15 cellular contexts compared by ENCODE assay signal in the genomic region with DNA sequence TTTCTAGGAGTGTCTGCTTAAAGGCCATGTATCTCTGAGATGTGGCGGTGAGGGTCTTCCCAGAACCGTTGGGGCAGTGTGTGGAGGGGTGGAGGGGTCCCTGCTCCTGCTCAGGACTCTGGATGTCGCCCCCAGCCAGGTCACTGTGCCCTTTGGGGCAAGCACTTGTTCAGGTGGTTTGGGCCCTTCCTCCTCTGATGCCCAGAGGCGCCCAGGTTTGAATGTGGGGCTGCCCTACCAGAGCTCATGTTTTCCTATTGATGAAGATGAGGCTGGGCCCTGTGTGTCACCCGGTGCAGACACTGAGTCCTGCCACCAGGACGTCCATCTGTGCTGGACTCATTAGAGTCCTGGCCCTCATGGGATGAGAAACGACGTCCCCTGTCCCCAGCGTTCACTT. TPM values are rescaled to one million over a fixed set of nuclear protein-coding genes. Genes with fewer than 3 reads are reported as not detected.
DNase-seq lines count a peak whose midpoint lies in the region; ATAC-seq and TF ChIP-seq lines count a peak whose summit lies in the region.
"Had no signal": no experiment of that assay in that cellular context is flagged by ENCODE, and none has a peak within 500 bp of the region (broad histone marks: within the 10 kb centered on the region; RNA-seq: fewer than 3 reads in every experiment).

No MANE protein-coding gene starts in this region.

- H3K4me1 Mint-ChIP-seq in H9 (peaks cover 6 to 9% of the 10 kb centered on the region in 2 experiments), chondrocyte (ENCODE audit: low read depth) (peaks cover 6% of the 10 kb centered on the region)

- H3K27ac Mint-ChIP-seq in H9 = no peak overlapping the region
- no peak overlapping the region for H3K27ac Mint-ChIP-seq in chondrocyte (ENCODE audit: unreplicated experiment)
- H3K27ac Mint-ChIP-seq: CD4-positive, alpha-beta T cell had no signal

- H3K4me2 ChIP-seq in H9 (ENCODE audit: insufficient read depth, insufficient read length, low read length) (no peak overlapping the region), neuronal stem cell (ENCODE audit: insufficient read depth, low read length, poor library complexity, severe bottlenecking) (no peak overlapping the region)
- H3K4me2 ChIP-seq: BLaER1 treated with 17β-estradiol and CSF1 and Interleukin-3, amounts not matched to agents 10 nM and 100 nM had no signal

- H2BK12ac ChIP-seq in H9 (ENCODE audit: insufficient read length, low read depth, low read length) (no peak overlapping the region), neuronal stem cell (ENCODE audit: low read length) (no peak overlapping the region)

- H3K9me3 ChIP-seq in H9 (ENCODE audit: control insufficient read depth, low read depth, low read length) (no peaks in the 10 kb centered on the region), neuronal stem cell (replicated peaks in 1 of 2; ENCODE audit: control insufficient read depth in 2 of 2, insufficient read depth in 1 of 2, low read depth in 1 of 2, low read length in 2 of 2) (no peaks in the 10 kb centered on the region), vagina (no peaks in the 10 kb centered on the region)
- H3K9me3 ChIP-seq: BLaER1 treated with 17β-estradiol and CSF1 and Interleukin-3, amounts not matched to agents 10 nM and 100 nM had no signal

- DNase-seq in H9 (no peak), chondrocyte (ENCODE audit: low spot score) (peak; percentile 76), neuronal stem cell (ENCODE audit: low spot score) (no peak), Right ventricle myocardium superior (no peak), vagina (ENCODE audit: extremely low spot score in 2 of 2) (no peak)
- DNase-seq: ACHN; CD4-positive, alpha-beta T cell; DMS79 treated with DMSO at 0.1 percent for 48 hours; EL; KBM-7 had no signal

- H3K36me3 Mint-ChIP-seq in H9 (ENCODE audit: insufficient read depth in 1 of 3, low read depth in 3 of 3) (no peaks in the 10 kb centered on the region), chondrocyte (ENCODE audit: low read depth) (no peaks in the 10 kb centered on the region)

- H3K4me1 ChIP-seq in H9 (ENCODE audit: insufficient read depth, low read length) = no peaks in the 10 kb centered on the region
- no peaks in the 10 kb centered on the region for H3K4me1 ChIP-seq in neuronal stem cell (ENCODE audit: control insufficient read depth in 2 of 2, insufficient read depth in 1 of 2, low read depth in 1 of 2, low read length in 2 of 2)
- peaks cover 13% of the 10 kb centered on the region for H3K4me1 ChIP-seq in vagina

- H2BK15ac ChIP-seq in H9 (ENCODE audit: low read depth, low read length) (no peak overlapping the region), neuronal stem cell (ENCODE audit: low read length) (peak overlapping the region; percentile 42)

- no CpG with 5 or more reads among the region's 9 CpGs for WGBS in H9 (ENCODE audit: extremely low coverage, insufficient read length, low lambda C conversion rate)
- no CpG with 5 or more reads among the region's 9 CpGs for WGBS in neuronal stem cell (ENCODE audit: extremely low coverage in 2 of 2, insufficient read length in 2 of 2, insufficient replicate concordance in 1 of 2), 2 donors

- H3K4me3 ChIP-seq in neuronal stem cell (ENCODE audit: low read length in 2 of 2) (no peak overlapping the region), vagina (no peak overlapping the region)
- H3K4me3 ChIP-seq: BLaER1 treated with 17β-estradiol and CSF1 and Interleukin-3, amounts not matched to agents 10 nM and 100 nM had no signal

- H3K23me2 ChIP-seq in H9 (ENCODE audit: insufficient read length, low read depth, low read length, poor library complexity, severe bottlenecking) = no peaks in the 10 kb centered on the region

- no peaks in the 10 kb centered on the region for H3K27me3 ChIP-seq in H9 (ENCODE audit: insufficient read depth, low read length)
- peaks cover 0 to 26% (median 0%) of the 10 kb centered on the region in 3 experiments for H3K27me3 ChIP-seq in neuronal stem cell (ENCODE audit: control insufficient read depth in 3 of 3, insufficient read depth in 3 of 3, low read depth in 1 of 3, low read length in 3 of 3)
- H3K27me3 ChIP-seq in vagina = no peaks in the 10 kb centered on the region
- H3K27me3 ChIP-seq: BLaER1 treated with 17β-estradiol and CSF1 and Interleukin-3, amounts not matched to agents 10 nM and 100 nM had no signal

- H2BK120ac ChIP-seq in H9 (ENCODE audit: low read depth, low read length, poor library complexity, severe bottlenecking) (no peak overlapping the region), neuronal stem cell (ENCODE audit: low read depth, low read length) (no peak overlapping the region)

- H3K27ac ChIP-seq in C4-2B (peak overlapping the region; percentile 19; the same call in 1 of the 2 replicates), H9 (ENCODE audit: insufficient read length, low read depth, low read length) (no peak overlapping the region), neuronal stem cell (replicated peaks; ENCODE audit: low read length) (no peak overlapping the region), vagina (no peak overlapping the region)
- H3K27ac ChIP-seq: BLaER1 treated with 17β-estradiol and CSF1 and Interleukin-3, amounts not matched to agents 10 nM and 100 nM; HL-60 had no signal

- H2BK20ac ChIP-seq in H9 (ENCODE audit: low read depth, low read length, poor library complexity, severe bottlenecking) = no peak overlapping the region

- no peak overlapping the region for H2AFZ ChIP-seq in H9 (ENCODE audit: low read length)
- H2AFZ ChIP-seq in neuronal stem cell (ENCODE audit: low read length) = no peak overlapping the region

- ATAC-seq in Right ventricle myocardium superior (ENCODE audit: poor library complexity) = no peak
- ATAC-seq in HG03520 (IDR thresholded peaks at IDR 0.05; ENCODE audit: unreplicated experiment) = no peak
- ATAC-seq in GM19324 (IDR thresholded peaks at IDR 0.05; ENCODE audit: low FRiP score, unreplicated experiment) = no peak

- H3K27me3 Mint-ChIP-seq in H9 (ENCODE audit: low read depth) (peaks cover 2% of the 10 kb centered on the region), chondrocyte (ENCODE audit: low read depth) (peaks cover 2% of the 10 kb centered on the region)

- TF ChIP-seq POLR2A in vagina (IDR thresholded peaks at IDR 0.05) = no peak

- H3K79me1 ChIP-seq in H9 (ENCODE audit: insufficient read depth, low read depth, low read length, poor library complexity, severe bottlenecking) (no peaks in the 10 kb centered on the region), neuronal stem cell (ENCODE audit: low read depth, low read length) (no peaks in the 10 kb centered on the region)

- H3K18ac ChIP-seq in H9 (ENCODE audit: insufficient read length, low read depth, low read length) (no peak overlapping the region), neuronal stem cell (ENCODE audit: low read length) (no peak overlapping the region)

- no peak for TF ChIP-seq CTCF in C4-2B (conservative IDR thresholded peaks at IDR 0.05)
- peak; percentile 26; the same call in 1 of the 3 replicates for TF ChIP-seq CTCF in H9 (conservative IDR thresholded peaks at IDR 0.05)
- TF ChIP-seq CTCF in chondrocyte (IDR thresholded peaks at IDR 0.05) = no peak
- TF ChIP-seq CTCF in vagina (IDR thresholded peaks at IDR 0.05) = no peak

- H3K4me3 Mint-ChIP-seq in H9 = no peak overlapping the region
- no peak overlapping the region for H3K4me3 Mint-ChIP-seq in chondrocyte (ENCODE audit: unreplicated experiment)
- H3K4me3 Mint-ChIP-seq: CD4-positive, alpha-beta T cell had no signal

- H3K4ac ChIP-seq in H9 (ENCODE audit: low read depth, low read length) (no peak overlapping the region), neuronal stem cell (ENCODE audit: low read length) (no peak overlapping the region)

- H4K91ac ChIP-seq in H9 (ENCODE audit: insufficient read length, low read depth, low read length) = no peak overlapping the region
- no peak overlapping the region for H4K91ac ChIP-seq in neuronal stem cell (ENCODE audit: low read depth, low read length, poor library complexity)

- H3K9ac ChIP-seq in H9 (ENCODE audit: extremely low read depth, insufficient read length, low read length) (no peak overlapping the region), neuronal stem cell (ENCODE audit: low read depth, low read length, poor library complexity) (no peak overlapping the region)
- H3K9ac ChIP-seq: BLaER1 treated with 17β-estradiol and CSF1 and Interleukin-3, amounts not matched to agents 10 nM and 100 nM had no signal

- H3K56ac ChIP-seq in H9 (ENCODE audit: insufficient read length, low read depth, low read length) = no peak overlapping the region

- H3T11ph ChIP-seq in H9 (ENCODE audit: low read length) = no peak overlapping the region

- H4K5ac ChIP-seq in H9 (ENCODE audit: insufficient read length, low read depth, low read length) = no peak overlapping the region

- no peaks in the 10 kb centered on the region for H4K20me1 ChIP-seq in H9 (ENCODE audit: control insufficient read depth, insufficient read depth, insufficient read length)
- H4K20me1 ChIP-seq: BLaER1 treated with 17β-estradiol and CSF1 and Interleukin-3, amounts not matched to agents 10 nM and 100 nM had no signal

- H4K8ac ChIP-seq in H9 (replicated peaks; ENCODE audit: insufficient read length, low read depth, low read length) = no peak overlapping the region
- H4K8ac ChIP-seq in neuronal stem cell (ENCODE audit: low read depth, low read length) = no peak overlapping the region

- no peak overlapping the region for H3K14ac ChIP-seq in H9 (ENCODE audit: insufficient read depth, low read length)
- H3K14ac ChIP-seq in neuronal stem cell (ENCODE audit: low read length) = no peak overlapping the region

- intact Hi-C loops in Right ventricle myocardium superior (cut with DNase I) (no loop called here), vagina (cut with DNase I) (no loop called here)

- no peak overlapping the region for H2AK5ac ChIP-seq in H9 (ENCODE audit: insufficient read length, low read length)
- H2AK5ac ChIP-seq in neuronal stem cell (ENCODE audit: low read depth, low read length) = no peak overlapping the region

- H3K23ac ChIP-seq in H9 (ENCODE audit: insufficient read length, low read depth, low read length) (no peak overlapping the region), neuronal stem cell (ENCODE audit: low read depth, low read length, poor library complexity) (no peak overlapping the region)

- H3K36me3 ChIP-seq in neuronal stem cell (replicated peaks in 1 of 2; ENCODE audit: control insufficient read depth in 2 of 2, insufficient read depth in 2 of 2, low read length in 2 of 2) (no peaks in the 10 kb centered on the region), vagina (no peaks in the 10 kb centered on the region)
- H3K36me3 ChIP-seq: BLaER1 treated with 17β-estradiol and CSF1 and Interleukin-3, amounts not matched to agents 10 nM and 100 nM had no signal

- no peaks in the 10 kb centered on the region for H3K79me2 ChIP-seq in H9 (ENCODE audit: insufficient read depth, low read length)

- no peak overlapping the region for H2BK5ac ChIP-seq in H9 (ENCODE audit: insufficient read length, low read length)
- H2BK5ac ChIP-seq in neuronal stem cell (ENCODE audit: low read length) = no peak overlapping the region

- no peaks in the 10 kb centered on the region for H3K9me3 Mint-ChIP-seq in H9
- no peaks in the 10 kb centered on the region for H3K9me3 Mint-ChIP-seq in chondrocyte (ENCODE audit: low read depth)
- H3K9me3 Mint-ChIP-seq: CD4-positive, alpha-beta T cell had no signal

RNA-seq across cellular contexts. Expression of gene PER2, which starts 14.3 kb away (rescaled TPM):
- total RNA-seq in H9 (2021) (12.1 and 12.9 TPM in 2 replicates), chondrocyte (2.7 to 3.3 TPM (median 2.9 TPM) in 3 replicates), Right ventricle myocardium superior (3.6 TPM), vagina (21.1 TPM)
- polyA plus RNA-seq in neuronal stem cell (2013, experiment 1 of 2) = 2.4 TPM
- polyA plus RNA-seq in neuronal stem cell (2013, experiment 2 of 2) = 2.6 TPM

RNA-seq across cellular contexts. Expression of gene TRAF3IP1, which starts 17.6 kb away (rescaled TPM):
- 12.9 and 16.4 TPM in 2 replicates for total RNA-seq in H9 (2021)
- total RNA-seq in chondrocyte = 15.1 to 21.1 TPM (median 15.8 TPM) in 3 replicates
- polyA plus RNA-seq in neuronal stem cell (2013, experiment 1 of 2) = 13.8 TPM
- 14.5 TPM for polyA plus RNA-seq in neuronal stem cell (2013, experiment 2 of 2)
- total RNA-seq in Right ventricle myocardium superior = 13.6 TPM
- 10.3 TPM for total RNA-seq in vagina
